ENCODE assay signal across 20 cellular contexts in the genomic region with DNA sequence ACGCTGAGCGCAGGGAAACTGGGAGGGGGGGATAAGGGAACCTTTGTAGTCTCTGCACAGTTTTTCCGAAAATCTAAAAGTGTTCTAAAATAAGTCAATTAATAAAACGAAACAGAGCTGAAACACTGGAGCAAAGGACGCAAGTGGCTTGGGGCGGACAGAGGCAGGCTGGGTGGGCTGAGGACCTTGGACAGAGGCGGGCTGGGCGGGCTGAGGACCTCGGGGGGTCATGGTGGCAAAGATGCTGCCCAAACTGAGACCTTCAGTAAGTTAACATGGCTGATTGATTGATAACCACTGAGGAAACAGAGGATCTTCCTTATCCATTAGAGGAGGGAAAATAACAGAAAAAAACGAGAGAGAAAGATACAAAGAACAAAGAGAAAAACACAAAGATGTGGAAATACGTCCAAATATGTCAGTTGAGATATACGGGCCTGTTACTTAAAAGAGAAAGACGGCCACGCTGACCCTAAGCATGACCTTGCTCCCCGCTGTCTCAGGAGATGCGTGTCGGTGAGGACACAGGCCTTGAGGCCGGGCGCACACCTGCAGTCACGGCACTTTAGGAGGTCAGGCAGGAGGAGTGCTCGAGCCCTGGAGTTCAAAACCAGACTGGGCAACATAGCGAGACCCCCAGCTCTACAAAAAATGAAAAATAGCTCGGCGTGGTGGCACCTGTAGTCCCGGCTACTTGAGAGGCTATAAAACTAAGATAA.
A peak's percentile ranks its signal among the peaks of the same experiment; 100 is the strongest.
DNase-seq lines count a peak whose midpoint lies in the region; ATAC-seq, FAIRE-seq and TF ChIP-seq lines count a peak whose summit lies in the region.
"Had no signal": no experiment of that assay in that cellular context is flagged by ENCODE, and none has a peak within 500 bp of the region (broad histone marks: within the 10 kb centered on the region; RNA-seq: fewer than 3 reads in every experiment).

No MANE protein-coding gene starts in this region.

- no peaks in the 10 kb centered on the region for H3K4me1 Mint-ChIP-seq in WTC11

- POLR2A ChIA-PET in HepG2 (lab: Yijun Ruan, JAX) (no interaction called here), WTC11 (lab: Charles Lee) (interaction anchor here (1.0 kb wide), 1 partner anchor 76 kb away, joined by 3 read pairs; a partner anchor contains a TSS)

- no peaks in the 10 kb centered on the region for H3K9me3 ChIP-seq in right lobe of liver
- no peaks in the 10 kb centered on the region for H3K9me3 ChIP-seq in HepG2 (ENCODE audit: low read length)
- H3K9me3 ChIP-seq in lower lobe of right lung: no peaks in the 10 kb centered on the region
- H3K9me3 ChIP-seq in tibial artery: no peaks in the 10 kb centered on the region

- no peak overlapping the region for H3K9ac ChIP-seq in HepG2 (ENCODE audit: insufficient read depth, low read depth, low read length)
- H3K9ac ChIP-seq: GM23248 had no signal

- no peak for ATAC-seq in right lobe of liver
- ATAC-seq in HepG2: no peak
- no peak for ATAC-seq in WTC11
- ATAC-seq in lower lobe of right lung: no peak
- ATAC-seq: CD8-positive, alpha-beta T cell had no signal

- no peaks in the 10 kb centered on the region for H3K9me3 Mint-ChIP-seq in WTC11
- H3K9me3 Mint-ChIP-seq: CD8-positive, alpha-beta T cell; H9 had no signal

- no peak for TF ChIP-seq POLR2A in right lobe of liver (IDR thresholded peaks at IDR 0.05)
- TF ChIP-seq POLR2A in HepG2 (IDR thresholded peaks at IDR 0.05; ENCODE audit: insufficient read depth in 1 of 2, low read depth in 2 of 2, low read length in 2 of 2): no peak

- H3K36me3 ChIP-seq in right lobe of liver (no peaks in the 10 kb centered on the region), HepG2 (replicated peaks in 1 of 2; ENCODE audit: control insufficient read depth in 1 of 2, insufficient read depth in 2 of 2, low read length in 2 of 2) (no peaks in the 10 kb centered on the region), lower lobe of right lung (peaks cover 18% of the 10 kb centered on the region), tibial artery (peaks cover 0 to 83% (median 25%) of the 10 kb centered on the region in 3 donors)

- BruUV-seq in HepG2 (replicated peaks; lab: Mats Ljungman, UMichigan): no TSS peak

- H3K4me3 Mint-ChIP-seq in WTC11: no peak overlapping the region
- H3K4me3 Mint-ChIP-seq: CD8-positive, alpha-beta T cell; H9 had no signal

- no peak for TF ChIP-seq RAD21 in HepG2 (CRISPR knock-in tag; IDR thresholded peaks at IDR 0.05)

- H3K4me3 ChIP-seq in right lobe of liver: no peak overlapping the region
- H3K4me3 ChIP-seq in HepG2 (replicated peaks in 1 of 3; ENCODE audit: insufficient read depth in 1 of 3, low read depth in 2 of 3, low read length in 3 of 3): no peak overlapping the region
- H3K4me3 ChIP-seq in lower lobe of right lung: no peak overlapping the region
- H3K4me3 ChIP-seq in tibial artery: no peak overlapping the region
- H3K4me3 ChIP-seq: GM23248 had no signal

- H3K27ac ChIP-seq in right lobe of liver: no peak overlapping the region
- no peak overlapping the region for H3K27ac ChIP-seq in HepG2 (ENCODE audit: extremely low read length, insufficient read depth, low read length)
- no peak overlapping the region for H3K27ac ChIP-seq in lower lobe of right lung
- no peak overlapping the region for H3K27ac ChIP-seq in tibial artery
- H3K27ac ChIP-seq: GM23248, RWPE1 had no signal

- no peaks in the 10 kb centered on the region for H3K36me3 Mint-ChIP-seq in WTC11

- H3K27me3 ChIP-seq in right lobe of liver (no peaks in the 10 kb centered on the region), HepG2 (ENCODE audit: control insufficient read depth in 1 of 2, insufficient read depth in 2 of 2, low read length in 2 of 2) (no peaks in the 10 kb centered on the region; a peak in 1 of 5 replicates), lower lobe of right lung (ENCODE audit: low read depth) (no peaks in the 10 kb centered on the region), tibial artery (no peaks in the 10 kb centered on the region)

- WGBS in right lobe of liver (ENCODE audit: insufficient coverage, low coverage, low lambda C conversion rate, missing lambda C conversion rate): 70% methylated on average over 15 of the region's 25 CpGs
- 70% methylated on average over 25 of the region's 25 CpGs for WGBS in HepG2 (ENCODE audit: low lambda C conversion rate)

- DNase-seq in right lobe of liver (peak in 2 of 3 donors; percentile 14 to 37), HepG2 (ENCODE audit: low spot score) (no peak), WTC11 (ENCODE audit: low spot score) (no peak), lower lobe of right lung (peak; percentile 24), NCI-H748 treated with DMSO at 0.1 percent for 48 hours (lab: John Stamatoyannopoulos, UW) (no peak), D721Med (ENCODE audit: insufficient read length, low spot score) (no peak), tibial artery (no peak)
- DNase-seq: CD8-positive, alpha-beta T cell; DMS153; GM23248; H9; KG1; NCI-H1092 treated with DMSO at 0.1 percent for 48 hours; NCI-H1436 treated with DMSO at 0.1 percent for 48 hours; NCI-H1930; NCI-H510A treated with DMSO at 0.1 percent for 48 hours; NCI-H774; NK-92 treated with Interleukin-12 subunit alpha and Interleukin-12 subunit beta, amount 100 ng/mL, for 24 hours had no signal

- no peak for FAIRE-seq in HepG2 (lab: Jason Lieb, UNC)
- FAIRE-seq in D721Med (lab: Jason Lieb, UNC): no peak
- FAIRE-seq: GM12892 had no signal

- H3K4me2 ChIP-seq in HepG2 (ENCODE audit: low read depth, low read length): no peak overlapping the region

- CTCF ChIA-PET in HepG2 (lab: Yijun Ruan, JAX; ENCODE audit: low intra/inter-chr PET ratio, low total read pairs): no interaction called here
- CTCF ChIA-PET in WTC11 (lab: Charles Lee): no interaction called here

- H3K4me1 ChIP-seq in right lobe of liver: no peaks in the 10 kb centered on the region
- no peaks in the 10 kb centered on the region for H3K4me1 ChIP-seq in HepG2 (ENCODE audit: insufficient read depth, low read length)
- no peaks in the 10 kb centered on the region for H3K4me1 ChIP-seq in lower lobe of right lung
- no peaks in the 10 kb centered on the region for H3K4me1 ChIP-seq in tibial artery

- H3K27me3 Mint-ChIP-seq in WTC11 (ENCODE audit: low read depth): no peaks in the 10 kb centered on the region

- H4K20me1 ChIP-seq in HepG2 (ENCODE audit: insufficient read depth, low read length): no peaks in the 10 kb centered on the region; the same call in 1 of the 2 replicates

- no peak overlapping the region for H2AFZ ChIP-seq in HepG2 (ENCODE audit: low read length)
- H2AFZ ChIP-seq: GM23248 had no signal

- in situ Hi-C loops in HepG2 (cut with HindIII; ENCODE audit: extremely low pct_ligation_motif_present, low pct_unique_long_range_greater_than_20kb): no loop called here

- no peak overlapping the region for H3K27ac Mint-ChIP-seq in WTC11
- H3K27ac Mint-ChIP-seq: CD8-positive, alpha-beta T cell had no signal

- no peak for TF ChIP-seq CTCF in right lobe of liver (IDR thresholded peaks at IDR 0.05)
- TF ChIP-seq CTCF in HepG2 (CRISPR knock-in tag; IDR thresholded peaks at IDR 0.05): no peak
- no peak for TF ChIP-seq CTCF in WTC11 (IDR thresholded peaks at IDR 0.05)
- TF ChIP-seq CTCF in lower lobe of right lung (IDR thresholded peaks at IDR 0.05): no peak
- TF ChIP-seq CTCF in D721Med (IDR thresholded peaks at IDR 0.05; ENCODE audit: insufficient read depth, missing control alignments): no peak
- no peak for TF ChIP-seq CTCF in tibial artery (IDR thresholded peaks at IDR 0.05)

- TF ChIP-seq EP300 in HepG2 (IDR thresholded peaks at IDR 0.05; ENCODE audit: low read depth in 2 of 2, low read length in 2 of 2) (no peak), HepG2 (CRISPR knock-in tag; IDR thresholded peaks at IDR 0.05; ENCODE audit: borderline replicate concordance) (no peak)

- intact Hi-C loops in right lobe of liver (cut with DNase I): no loop called here
- intact Hi-C loops in HepG2 (cut with micrococcal nuclease; ENCODE audit: unreplicated experiment): no loop called here
- intact Hi-C loops in lower lobe of right lung (cut with DNase I): no loop called here
- intact Hi-C loops in tibial artery (cut with DNase I; ENCODE audit: low total_unique reads): no loop called here

- no peaks in the 10 kb centered on the region for H3K79me2 ChIP-seq in HepG2 (ENCODE audit: insufficient read depth, low read length)

TF ChIP-seq in HepG2, 621 proteins besides CTCF, POLR2A, EP300 and RAD21 (continues in another document):
- no peak for TF ChIP-seq ZNF253 (CRISPR knock-in tag; IDR thresholded peaks at IDR 0.05; ENCODE audit: borderline replicate concordance)
- TF ChIP-seq, protein P1, sequence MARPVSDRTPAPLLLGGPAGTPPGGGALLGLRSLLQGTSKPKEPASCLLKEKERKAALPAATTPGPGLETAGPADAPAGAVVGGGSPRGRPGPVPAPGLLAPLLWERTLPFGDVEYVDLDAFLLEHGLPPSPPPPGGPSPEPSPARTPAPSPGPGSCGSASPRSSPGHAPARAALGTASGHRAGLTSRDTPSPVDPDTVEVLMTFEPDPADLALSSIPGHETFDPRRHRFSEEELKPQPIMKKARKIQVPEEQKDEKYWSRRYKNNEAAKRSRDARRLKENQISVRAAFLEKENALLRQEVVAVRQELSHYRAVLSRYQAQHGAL (CRISPR knock-in tag; IDR thresholded peaks at IDR 0.05; ENCODE audit: not compliant biosample characterization): no peak

TF ChIP-seq in WTC11, 78 proteins besides CTCF, POLR2A, EP300 and RAD21:
- TF ChIP-seq ELF4 (CRISPR knock-in tag; IDR thresholded peaks at IDR 0.05; ENCODE audit: low read depth) (no peak), ZNF121 (CRISPR knock-in tag; IDR thresholded peaks at IDR 0.05) (peak; percentile 50; the same call in 1 of the 2 replicates)

Comparison
In these comparisons a context has a peak if more than half of its experiments do, and no peak if none do; other contexts are left out.
1. DNase-seq: peak in right lobe of liver (2 of 3) and lower lobe of right lung (single experiment); none in HepG2 (single experiment), WTC11 (single experiment), NCI-H748 treated with DMSO at 0.1 percent for 48 hours (single experiment), D721Med (single experiment) and tibial artery (0 of 2).